8 cellular contexts compared by ENCODE assay signal in genomic region chr1:224430511-224431113, GRCh38. TPM values are rescaled to one million over a fixed set of nuclear protein-coding genes. Genes with fewer than 3 reads are reported as not detected.
A peak's percentile ranks its signal among the peaks of the same experiment; 100 is the strongest.
DNase-seq lines count a peak whose midpoint lies in the region; ATAC-seq and TF ChIP-seq lines count a peak whose summit lies in the region.

No MANE protein-coding gene starts in this region.

- no peak for ATAC-seq in stimulated activated naive CD8-positive, alpha-beta T cell treated with anti-CD3 and anti-CD28 coated beads, Interleukin-15, Interleukin-2, amounts not matched to agents 100 U/mL and 50 U/mL, for 24 hours

- peaks cover 88% of the 10 kb centered on the region for H3K79me2 ChIP-seq in Karpas-422 (ENCODE audit: low read length)
- peaks cover 92% of the 10 kb centered on the region for H3K79me2 ChIP-seq in hepatocyte

- H3K27me3 ChIP-seq in Karpas-422 (ENCODE audit: low read length) = no peaks in the 10 kb centered on the region
- no peaks in the 10 kb centered on the region for H3K27me3 ChIP-seq in hepatocyte

- H3K4me2 ChIP-seq in Karpas-422 (ENCODE audit: low read depth, low read length, poor library complexity, severe bottlenecking) (peak overlapping the region; percentile 76), hepatocyte (peak overlapping the region; percentile 89)

- H4K20me1 ChIP-seq in Karpas-422 (ENCODE audit: insufficient read depth, low read depth, low read length) = peaks cover 8% of the 10 kb centered on the region; the same call in 1 of the 2 replicates
- peaks cover 35% of the 10 kb centered on the region for H4K20me1 ChIP-seq in hepatocyte (ENCODE audit: insufficient read depth, poor library complexity, severe bottlenecking)

- WGBS in hepatocyte (ENCODE audit: low lambda C conversion rate, missing lambda C conversion rate) = 57% methylated on average over 2 of the region's 2 CpGs

- H3K4me1 ChIP-seq in Karpas-422 (ENCODE audit: low read length) = peaks cover 37% of the 10 kb centered on the region
- peaks cover 13% of the 10 kb centered on the region for H3K4me1 ChIP-seq in hepatocyte (ENCODE audit: insufficient read depth)

- H3K36me3 Mint-ChIP-seq in activated T-helper 1 cell treated with anti-CD3 and anti-CD28 coated beads, Interleukin-12 subunit alpha, Interleukin-12 subunit beta, Interleukin-2, Interleukin-4 antibody, amounts not matched to agents 30 ng/mL and 10 ng/mL and 1 ng/mL, durations not matched to agents 14 hours and 24 hours and 36 hours (ENCODE audit: low read depth) = peaks cover 33% of the 10 kb centered on the region

- H3K9ac ChIP-seq in Karpas-422 (ENCODE audit: low read length) = no peak overlapping the region

- no peak overlapping the region for H2AFZ ChIP-seq in Karpas-422 (ENCODE audit: low read length)
- no peak overlapping the region for H2AFZ ChIP-seq in hepatocyte

- H3K36me3 ChIP-seq in Karpas-422 (ENCODE audit: insufficient read depth, low read length) = peaks cover 26% of the 10 kb centered on the region; the same call in 1 of the 2 replicates
- no peaks in the 10 kb centered on the region for H3K36me3 ChIP-seq in hepatocyte (replicated peaks; ENCODE audit: insufficient read depth, low read depth)

- peak overlapping the region; percentile 51 for H3K4me3 Mint-ChIP-seq in activated T-helper 1 cell treated with anti-CD3 and anti-CD28 coated beads, Interleukin-12 subunit alpha, Interleukin-12 subunit beta, Interleukin-2, Interleukin-4 antibody, amounts not matched to agents 30 ng/mL and 10 ng/mL and 1 ng/mL, durations not matched to agents 14 hours and 24 hours and 36 hours

- H3K9me3 ChIP-seq in Karpas-422 (ENCODE audit: low read length) (no peaks in the 10 kb centered on the region), hepatocyte (ENCODE audit: low read depth) (no peaks in the 10 kb centered on the region)

- in situ Hi-C loops in GM13977 (cut with MboI; ENCODE audit: low pct_unique_long_range_greater_than_20kb, low sequenced_read_pairs, unreplicated experiment) = no loop called here

- H3K4me1 Mint-ChIP-seq in activated T-helper 1 cell treated with anti-CD3 and anti-CD28 coated beads, Interleukin-12 subunit alpha, Interleukin-12 subunit beta, Interleukin-2, Interleukin-4 antibody, amounts not matched to agents 30 ng/mL and 10 ng/mL and 1 ng/mL, durations not matched to agents 14 hours and 24 hours and 36 hours (ENCODE audit: low read depth) = peaks cover 52% of the 10 kb centered on the region

- H3K4me3 ChIP-seq in AG10803 (ENCODE audit: low read length) = peak overlapping the region; percentile 32
- no peak overlapping the region for H3K4me3 ChIP-seq in Karpas-422 (ENCODE audit: low read length)
- H3K4me3 ChIP-seq in hepatocyte = no peak overlapping the region

- DNase-seq in AG10803 (ENCODE audit: low read depth) = peak; percentile 72
- peak; percentile 55 for DNase-seq in GM13977 (ENCODE audit: low spot score)
- DNase-seq in Karpas-422 = peak; percentile 61
- DNase-seq in activated T-helper 1 cell treated with anti-CD3 and anti-CD28 coated beads, Interleukin-12 subunit alpha, Interleukin-12 subunit beta, Interleukin-2, Interleukin-4 antibody, amounts not matched to agents 30 ng/mL and 10 ng/mL and 1 ng/mL, durations not matched to agents 14 hours and 24 hours and 36 hours (ENCODE audit: low spot score) = peak; percentile 29
- DNase-seq in hepatocyte (ENCODE audit: low spot score) = peak; percentile 49
- peak; percentile 19 for DNase-seq in stimulated activated naive CD8-positive, alpha-beta T cell treated with anti-CD3 and anti-CD28 coated beads, Interleukin-15, Interleukin-2, amounts not matched to agents 100 U/mL and 50 U/mL, for 24 hours
- DNase-seq in activated CD4-positive, CD25-positive, alpha-beta regulatory T cell treated with anti-CD3 and anti-CD28 coated beads, Interleukin-2, amount 50 U/mL, for 72 hours = no peak
- no peak for DNase-seq in effector CD8-positive, alpha-beta T cell (lab: John Stamatoyannopoulos, UW)

- H3K27ac ChIP-seq in Karpas-422 (ENCODE audit: low read length) (no peak overlapping the region), hepatocyte (peak overlapping the region; percentile 36)

- TF ChIP-seq CTCF in AG10803 (conservative IDR thresholded peaks at IDR 0.05; ENCODE audit: low read length) (no peak), GM13977 (IDR thresholded peaks at IDR 0.05; ENCODE audit: extremely low read depth, insufficient read depth, missing control alignments) (no peak), hepatocyte (IDR thresholded peaks at IDR 0.05; ENCODE audit: poor library complexity) (no peak)

- no peaks in the 10 kb centered on the region for H3K27me3 Mint-ChIP-seq in activated T-helper 1 cell treated with anti-CD3 and anti-CD28 coated beads, Interleukin-12 subunit alpha, Interleukin-12 subunit beta, Interleukin-2, Interleukin-4 antibody, amounts not matched to agents 30 ng/mL and 10 ng/mL and 1 ng/mL, durations not matched to agents 14 hours and 24 hours and 36 hours (ENCODE audit: insufficient read depth)

- no peaks in the 10 kb centered on the region for H3K9me3 Mint-ChIP-seq in activated T-helper 1 cell treated with anti-CD3 and anti-CD28 coated beads, Interleukin-12 subunit alpha, Interleukin-12 subunit beta, Interleukin-2, Interleukin-4 antibody, amounts not matched to agents 30 ng/mL and 10 ng/mL and 1 ng/mL, durations not matched to agents 14 hours and 24 hours and 36 hours

- intact Hi-C loops in activated T-helper 1 cell treated with anti-CD3 and anti-CD28 coated beads, Interleukin-12 subunit alpha, Interleukin-12 subunit beta, Interleukin-2, Interleukin-4 antibody, amounts not matched to agents 30 ng/mL and 10 ng/mL and 1 ng/mL, durations not matched to agents 14 hours and 24 hours and 36 hours (cut with micrococcal nuclease) = loop anchor here (2.0 to 10.0 kb wide), 8 partner anchors 263 to 1776 kb away; partner anchors contain the start of genes CAPN2, H3-3A and LBR

- peak overlapping the region; percentile 64 for H3K27ac Mint-ChIP-seq in activated T-helper 1 cell treated with anti-CD3 and anti-CD28 coated beads, Interleukin-12 subunit alpha, Interleukin-12 subunit beta, Interleukin-2, Interleukin-4 antibody, amounts not matched to agents 30 ng/mL and 10 ng/mL and 1 ng/mL, durations not matched to agents 14 hours and 24 hours and 36 hours

- H3K9me2 ChIP-seq in Karpas-422 (replicated peaks; ENCODE audit: insufficient read depth, low read length) (no peaks in the 10 kb centered on the region), hepatocyte (replicated peaks; ENCODE audit: insufficient read depth) (no peaks in the 10 kb centered on the region)

RNA-seq across cellular contexts. Expression of gene WDR26, which starts 4.0 kb away (rescaled TPM):
- total RNA-seq in Karpas-422 (2014; rRNA removed; shearing (Covaris generic); ENCODE audit: low replicate concordance) = 66.3 and 95.2 TPM in 2 replicates
- 91.6 and 95.8 TPM in 2 replicates for total RNA-seq in activated T-helper 1 cell treated with anti-CD3 and anti-CD28 coated beads, Interleukin-12 subunit alpha, Interleukin-12 subunit beta, Interleukin-2, Interleukin-4 antibody, amounts not matched to agents 30 ng/mL and 10 ng/mL and 1 ng/mL, durations not matched to agents 14 hours and 24 hours and 36 hours
- 63.4 and 72.1 TPM in 2 replicates for total RNA-seq in hepatocyte
- 9.4 and 11.7 TPM in 2 replicates for polyA plus RNA-seq in hepatocyte

Comparison
In these comparisons a context has a peak if more than half of its experiments do, and no peak if none do; other contexts are left out.
1. DNase-seq: peak in AG10803 (single experiment), GM13977 (single experiment), Karpas-422 (single experiment), activated T-helper 1 cell treated with anti-CD3 and anti-CD28 coated beads, Interleukin-12 subunit alpha, Interleukin-12 subunit beta, Interleukin-2, Interleukin-4 antibody, amounts not matched to agents 30 ng/mL and 10 ng/mL and 1 ng/mL, durations not matched to agents 14 hours and 24 hours and 36 hours (single experiment), hepatocyte (single experiment) and stimulated activated naive CD8-positive, alpha-beta T cell treated with anti-CD3 and anti-CD28 coated beads, Interleukin-15, Interleukin-2, amounts not matched to agents 100 U/mL and 50 U/mL, for 24 hours (single experiment); none in activated CD4-positive, CD25-positive, alpha-beta regulatory T cell treated with anti-CD3 and anti-CD28 coated beads, Interleukin-2, amount 50 U/mL, for 72 hours (single experiment) and effector CD8-positive, alpha-beta T cell (single experiment).